21 cellular contexts compared by ENCODE assay signal in the genomic region with DNA sequence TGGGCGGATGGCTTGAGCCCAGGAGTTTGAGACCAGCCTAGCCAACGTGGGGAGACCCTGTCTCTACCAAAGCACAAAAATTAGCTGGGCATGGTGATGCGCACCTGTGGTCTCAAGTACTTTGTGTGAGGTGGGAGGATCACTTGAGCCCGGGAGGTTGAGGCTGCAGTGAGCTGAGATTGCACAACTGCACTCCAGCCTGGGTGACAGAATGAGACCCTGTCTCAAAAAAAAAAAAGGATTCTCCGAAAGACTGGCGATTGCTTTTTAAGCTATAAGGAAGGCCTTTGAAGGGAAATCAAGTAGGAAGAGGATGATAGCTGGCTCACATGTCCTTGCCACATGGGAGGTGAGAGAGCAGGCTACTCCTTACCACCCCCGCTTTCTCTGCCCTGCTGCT. TPM values are rescaled to one million over a fixed set of nuclear protein-coding genes. Genes with fewer than 3 reads are reported as not detected.
A peak's percentile ranks its signal among the peaks of the same experiment; 100 is the strongest.
DNase-seq lines count a peak whose midpoint lies in the region; ATAC-seq, FAIRE-seq and TF ChIP-seq lines count a peak whose summit lies in the region.
"Had no signal": no experiment of that assay in that cellular context is flagged by ENCODE, and none has a peak within 500 bp of the region (broad histone marks: within the 10 kb centered on the region; RNA-seq: fewer than 3 reads in every experiment).

No MANE protein-coding gene starts in this region.

- peaks cover 3 to 42% of the 10 kb centered on the region in 2 experiments; a peak in 4 of 5 replicates for H3K4me1 ChIP-seq in K562 (replicated peaks in 1 of 2; ENCODE audit: control insufficient read depth in 2 of 2, insufficient read depth in 2 of 2, low read length in 2 of 2)
- H3K4me1 ChIP-seq in mesendoderm (ENCODE audit: control insufficient read depth, low read depth, low read length), result peaks cover 1% of the 10 kb centered on the region
- no peaks in the 10 kb centered on the region for H3K4me1 ChIP-seq in neural progenitor cell

- no peaks in the 10 kb centered on the region for H3K79me1 ChIP-seq in mesendoderm (ENCODE audit: low read length)

- no peak overlapping the region for H3K56ac ChIP-seq in mesendoderm (ENCODE audit: low read length)

- no peak for TF ChIP-seq RAD21 in K562 (CRISPR knock-in tag; conservative IDR thresholded peaks at IDR 0.05 in 1 of 2, IDR thresholded peaks at IDR 0.05 in 1 of 2)

- H4K5ac ChIP-seq in mesendoderm (ENCODE audit: low read length), result no peak overlapping the region

- H3K27me3 Mint-ChIP-seq in neural progenitor cell (ENCODE audit: insufficient read depth, low read depth) (no peaks in the 10 kb centered on the region), osteocyte (ENCODE audit: unreplicated experiment) (peaks cover 5% of the 10 kb centered on the region)
- H3K27me3 Mint-ChIP-seq: CD4-positive, CD25-positive, alpha-beta regulatory T cell had no signal

- peaks cover 2% of the 10 kb centered on the region for H3K36me3 Mint-ChIP-seq in neural progenitor cell
- peaks cover 2% of the 10 kb centered on the region for H3K36me3 Mint-ChIP-seq in osteocyte (ENCODE audit: unreplicated experiment)

- H3K27ac ChIP-seq in K562 (ENCODE audit: extremely low read depth, low read depth, low read length), result no peak overlapping the region
- peak overlapping the region; percentile 21 for H3K27ac ChIP-seq in mesendoderm (ENCODE audit: low read depth, low read length)
- H3K27ac ChIP-seq in neural progenitor cell, result no peak overlapping the region

- 66% methylated on average over 7 of the region's 7 CpGs for WGBS in K562 (ENCODE audit: insufficient coverage, low coverage, missing lambda C conversion rate)
- no CpG with 5 or more reads among the region's 7 CpGs for WGBS in mesendoderm (ENCODE audit: extremely low coverage, insufficient coverage, low lambda C conversion rate)

- H3K9me1 ChIP-seq in K562 (ENCODE audit: control insufficient read depth, insufficient read depth, low read length), result no peaks in the 10 kb centered on the region

- DNase-seq in K562 (ENCODE audit: extremely low read depth in 1 of 4, low spot score in 3 of 4) (no peak), mesendoderm (no peak), neural progenitor cell (ENCODE audit: low spot score) (no peak), osteocyte (ENCODE audit: extremely low spot score, unreplicated experiment) (no peak), NCI-H1694 treated with DMSO at 0.1 percent for 48 hours (lab: John Stamatoyannopoulos, UW) (no peak)
- DNase-seq: ACHN; BE2C; C1 segment of cervical spinal cord; Caco-2; CD4-positive, CD25-positive, alpha-beta regulatory T cell; HCEC 1CT; IMR-90 had no signal

- H2AFZ ChIP-seq in K562 (ENCODE audit: low read depth, low read length) (no peak overlapping the region), neural progenitor cell (replicated peaks) (no peak overlapping the region)
- H2AFZ ChIP-seq: GM23338 had no signal

- no peak overlapping the region for H3K4ac ChIP-seq in mesendoderm (ENCODE audit: low read depth, low read length)

- ATAC-seq in K562, result no peak
- no peak for ATAC-seq in HG03457 (IDR thresholded peaks at IDR 0.05; ENCODE audit: unreplicated experiment)
- ATAC-seq: GM23338 had no signal

- no peak for TF ChIP-seq POLR2A in K562 (conservative IDR thresholded peaks at IDR 0.05)

- no TSS peak for BruUV-seq in K562 (replicated peaks; lab: Mats Ljungman, UMichigan)

- no peaks in the 10 kb centered on the region for H4K20me1 ChIP-seq in K562 (replicated peaks; ENCODE audit: control insufficient read depth, insufficient read depth, low read length)
- no peaks in the 10 kb centered on the region for H4K20me1 ChIP-seq in neural progenitor cell (ENCODE audit: low read depth)

- H2BK5ac ChIP-seq in mesendoderm (ENCODE audit: low read length), result no peak overlapping the region

- H3K4me3 ChIP-seq in K562, result no peak overlapping the region
- no peak overlapping the region for H3K4me3 ChIP-seq in mesendoderm (ENCODE audit: low read length)
- H3K4me3 ChIP-seq in neural progenitor cell, result no peak overlapping the region
- H3K4me3 ChIP-seq: GM23338 had no signal

- in situ Hi-C loops in K562 (cut with MboI), result loop anchor here (5.0 kb wide), 1 partner anchor 209 kb away; no protein-coding TSS in a partner anchor

- H3K23ac ChIP-seq in mesendoderm (ENCODE audit: low read length), result no peak overlapping the region

- no peaks in the 10 kb centered on the region for H3K9me3 Mint-ChIP-seq in neural progenitor cell
- no peaks in the 10 kb centered on the region for H3K9me3 Mint-ChIP-seq in osteocyte (ENCODE audit: unreplicated experiment)
- H3K9me3 Mint-ChIP-seq: GM23338 had no signal

- H3K9ac ChIP-seq in K562 (ENCODE audit: insufficient read depth in 1 of 2, low read depth in 2 of 2, low read length in 2 of 2) (no peak overlapping the region), mesendoderm (ENCODE audit: low read length) (no peak overlapping the region), neural progenitor cell (no peak overlapping the region)

- H3K36me3 ChIP-seq in K562 (ENCODE audit: control insufficient read depth, insufficient read depth, low read length) (peaks cover 2% of the 10 kb centered on the region), mesendoderm (ENCODE audit: control insufficient read depth, insufficient read depth, low read length) (no peaks in the 10 kb centered on the region), neural progenitor cell (no peaks in the 10 kb centered on the region)

- H3K27ac Mint-ChIP-seq in neural progenitor cell, result peak overlapping the region; percentile 53
- no peak overlapping the region for H3K27ac Mint-ChIP-seq in osteocyte (ENCODE audit: unreplicated experiment)
- H3K27ac Mint-ChIP-seq: CD4-positive, CD25-positive, alpha-beta regulatory T cell; GM23338 had no signal

- H3K4me3 Mint-ChIP-seq in neural progenitor cell, result no peak overlapping the region
- no peak overlapping the region for H3K4me3 Mint-ChIP-seq in osteocyte (ENCODE audit: unreplicated experiment)
- H3K4me3 Mint-ChIP-seq: GM23338 had no signal

- FAIRE-seq in K562 (lab: Jason Lieb, UNC), result no peak
- FAIRE-seq: A204.1, D721Med, G401.6, GM12891, GM18507, H54, HTR-8/SVneo had no signal

- no peaks in the 10 kb centered on the region for H3K27me3 ChIP-seq in K562 (ENCODE audit: control insufficient read depth in 2 of 2, insufficient read depth in 2 of 2, low read length in 2 of 2)
- no peaks in the 10 kb centered on the region for H3K27me3 ChIP-seq in mesendoderm (ENCODE audit: insufficient read depth, low read length, poor library complexity)
- H3K27me3 ChIP-seq in neural progenitor cell, result no peaks in the 10 kb centered on the region
- H3K27me3 ChIP-seq: BE2C had no signal

- H3F3A ChIP-seq in neural progenitor cell (ENCODE audit: low read depth), result no peaks in the 10 kb centered on the region

- intact Hi-C loops in K562 (cut with micrococcal nuclease), result no loop called here

- no peak for TF ChIP-seq CTCF in K562 (IDR thresholded peaks at IDR 0.05 in 2 of 3, conservative IDR thresholded peaks at IDR 0.05 in 1 of 3; ENCODE audit: insufficient read depth in 2 of 3, low read depth in 1 of 3, low read length in 3 of 3)
- TF ChIP-seq CTCF in neural progenitor cell (IDR thresholded peaks at IDR 0.05), result no peak
- no peak for TF ChIP-seq CTCF in osteocyte (IDR thresholded peaks at IDR 0.05)

- no peak overlapping the region for H2BK15ac ChIP-seq in mesendoderm (replicated peaks; ENCODE audit: low read depth)

- H3K4me1 Mint-ChIP-seq in neural progenitor cell, result peaks cover 17% of the 10 kb centered on the region
- H3K4me1 Mint-ChIP-seq in osteocyte (ENCODE audit: unreplicated experiment), result peaks cover 21% of the 10 kb centered on the region

- no peak overlapping the region for H2BK120ac ChIP-seq in mesendoderm (ENCODE audit: low read depth, low read length)

- no peak overlapping the region for H4K8ac ChIP-seq in mesendoderm (ENCODE audit: low read depth, low read length)

- H3K9me3 ChIP-seq in K562 (replicated peaks; ENCODE audit: control insufficient read depth, insufficient read depth, low read depth, low read length) (no peaks in the 10 kb centered on the region), neural progenitor cell (ENCODE audit: low read depth) (no peaks in the 10 kb centered on the region)
- H3K9me3 ChIP-seq: BE2C, Caco-2 had no signal

- no peak overlapping the region for H3K18ac ChIP-seq in mesendoderm (ENCODE audit: low read length)

- H3K79me2 ChIP-seq in K562 (ENCODE audit: control insufficient read depth, insufficient read depth, low read length) (peaks cover 25% of the 10 kb centered on the region), mesendoderm (ENCODE audit: control insufficient read depth, insufficient read depth, low read length) (peaks cover 6% of the 10 kb centered on the region), neural progenitor cell (ENCODE audit: low read depth) (peaks cover 10% of the 10 kb centered on the region)

- CTCF ChIA-PET in K562 (lab: Yijun Ruan, JAX; ENCODE audit: low intra/inter-chr PET ratio), result no interaction called here

- POLR2A ChIA-PET in K562 (lab: Yijun Ruan, JAX), result interaction anchor here (0.6 to 1.8 kb wide), 8 partner anchors 13 to 242 kb away, joined by 3 to 8 read pairs (median 3); partner anchors contain the start of gene RBM15

- H3K4me2 ChIP-seq in K562 (ENCODE audit: insufficient read depth, low read length), result no peak overlapping the region
- no peak overlapping the region for H3K4me2 ChIP-seq in mesendoderm (ENCODE audit: low read length)
- H3K4me2 ChIP-seq in neural progenitor cell, result no peak overlapping the region
- H3K4me2 ChIP-seq: GM23338 had no signal

- no peak for TF ChIP-seq EP300 in K562 (IDR thresholded peaks at IDR 0.05; ENCODE audit: low read length)

- H2AK5ac ChIP-seq in mesendoderm (ENCODE audit: low read length), result no peak overlapping the region

RNA-seq across cellular contexts. Expression of gene LAMTOR5, which starts 3.7 kb away (rescaled TPM):
- 40.9 and 52.1 TPM in 2 replicates for total RNA-seq in K562 (2011; cell fraction: chromatin; rRNA removed; ENCODE audit: low replicate concordance)
- total RNA-seq in K562 (2011; cell fraction: nucleolus; rRNA removed), result 63.2 and 70.9 TPM in 2 replicates
- 77.4 and 94.5 TPM in 2 replicates for total RNA-seq in K562 (2011; cell fraction: nucleoplasm; rRNA removed)
- total RNA-seq in K562 (2014; rRNA removed) (191 and 206 TPM in 2 replicates), K562 (2014; rRNA removed; fragmentation: Illumina TruSeq; extraction: Trizol) (123 and 130 TPM in 2 replicates), K562 (2015; rRNA removed; fragmentation: Illumina TruSeq; extraction: Trizol) (107 and 118 TPM in 2 replicates), K562 (2021) (169 and 198 TPM in 2 replicates), neural progenitor cell (ENCODE audit: low replicate concordance) (34.4 and 46.8 TPM in 2 replicates), osteocyte (125 and 127 TPM in 2 replicates)
- polyA plus RNA-seq in K562 (2011; rRNA removed) (537 and 538 TPM in 2 replicates), K562 (2014; fragmentation: Illumina TruSeq; extraction: Trizol) (229 and 241 TPM in 2 replicates), K562 (2014; fragmentation: Nextera tagmentation; extraction: Ambion mirVana) (100 to 1,000 TPM; 648 to 712 TPM), K562 (2014; rRNA removed) (320 and 438 TPM in 2 replicates)
- polyA plus RNA-seq in K562 (2011; cell fraction: cytosol; rRNA removed), result 530 and 732 TPM in 2 replicates
- 174 and 259 TPM in 2 replicates for polyA plus RNA-seq in K562 (2011; cell fraction: nucleus; rRNA removed)
- 318 and 451 TPM in 2 replicates for polyA plus RNA-seq in K562 (2012)
- 150 and 153 TPM in 2 replicates for polyA minus RNA-seq in K562 (2011; rRNA and poly(A)+ RNA removed)
- polyA minus RNA-seq in K562 (2011; cell fraction: cytosol; rRNA and poly(A)+ RNA removed), result 52.8 and 60.1 TPM in 2 replicates
- 27.1 and 59.8 TPM in 2 replicates for polyA minus RNA-seq in K562 (2011; cell fraction: nucleus; rRNA and poly(A)+ RNA removed)
- 171 TPM for polyA plus RNA-seq in mesendoderm (2013, experiment 1 of 2)
- 171 TPM for polyA plus RNA-seq in mesendoderm (2013, experiment 2 of 2)

RNA-seq across cellular contexts. Expression of gene SLC16A4, which starts 20.3 kb away (rescaled TPM):
- total RNA-seq in K562 (2011; cell fraction: chromatin; rRNA removed; ENCODE audit: low replicate concordance), result 1.0 and 3.1 TPM in 2 replicates
- total RNA-seq in K562 (2011; cell fraction: nucleolus; rRNA removed), result 0.39 TPM in 1 of 2 replicates, not detected in the other
- total RNA-seq in K562 (2011; cell fraction: nucleoplasm; rRNA removed), result 1.0 and 1.5 TPM in 2 replicates
- total RNA-seq in K562 (2014; rRNA removed) (0.16 TPM in 1 of 2 replicates, not detected in the other), K562 (2014; rRNA removed; fragmentation: Illumina TruSeq; extraction: Trizol) (0.19 and 0.29 TPM in 2 replicates), K562 (2015; rRNA removed; fragmentation: Illumina TruSeq; extraction: Trizol) (0.04 TPM in 1 of 2 replicates, not detected in the other), K562 (2021) (0.07 and 0.29 TPM in 2 replicates), neural progenitor cell (ENCODE audit: low replicate concordance) (0.28 and 0.56 TPM in 2 replicates), osteocyte (25.8 and 26.3 TPM in 2 replicates)
- polyA plus RNA-seq in K562 (2011; rRNA removed) (0.31 and 0.39 TPM in 2 replicates), K562 (2014; fragmentation: Illumina TruSeq; extraction: Trizol) (0.12 and 0.26 TPM in 2 replicates), K562 (2014; fragmentation: Nextera tagmentation; extraction: Ambion mirVana) (under 1 TPM; 0.20 to 0.23 TPM), K562 (2014; rRNA removed) (0.16 and 0.34 TPM in 2 replicates)
- 0.04 and 0.46 TPM in 2 replicates for polyA plus RNA-seq in K562 (2011; cell fraction: cytosol; rRNA removed)
- 0.38 and 0.90 TPM in 2 replicates for polyA plus RNA-seq in K562 (2011; cell fraction: nucleus; rRNA removed)
- polyA plus RNA-seq in K562 (2012), result 0.39 and 0.97 TPM in 2 replicates
- polyA minus RNA-seq in K562 (2011; rRNA and poly(A)+ RNA removed), result 0.07 and 0.78 TPM in 2 replicates
- polyA minus RNA-seq in K562 (2011; cell fraction: cytosol; rRNA and poly(A)+ RNA removed), result not detected in 2 replicates
- polyA minus RNA-seq in K562 (2011; cell fraction: nucleus; rRNA and poly(A)+ RNA removed), result 0.22 TPM in 1 of 2 replicates, not detected in the other
- 0.28 TPM for polyA plus RNA-seq in mesendoderm (2013, experiment 1 of 2)
- 0.29 TPM for polyA plus RNA-seq in mesendoderm (2013, experiment 2 of 2)
- total RNA-seq: CD4-positive, CD25-positive, alpha-beta regulatory T cell had no signal

RNA-seq across cellular contexts. Expression of gene PROK1, which starts 39.8 kb away (rescaled TPM):
- total RNA-seq in K562 (2011; cell fraction: chromatin; rRNA removed; ENCODE audit: low replicate concordance), result not detected in 2 replicates
- not detected in 2 replicates for total RNA-seq in K562 (2011; cell fraction: nucleolus; rRNA removed)
- not detected in 2 replicates for total RNA-seq in K562 (2011; cell fraction: nucleoplasm; rRNA removed)
- not detected in 2 replicates for total RNA-seq in K562 (2014; rRNA removed)
- total RNA-seq in K562 (2014; rRNA removed; fragmentation: Illumina TruSeq; extraction: Trizol), result not detected in 2 replicates
- not detected in 2 replicates for total RNA-seq in K562 (2015; rRNA removed; fragmentation: Illumina TruSeq; extraction: Trizol)
- not detected in 2 replicates for total RNA-seq in K562 (2021)
- polyA plus RNA-seq in K562 (2011; rRNA removed), result 0.09 TPM in 1 of 2 replicates, not detected in the other
- 0.04 and 0.16 TPM in 2 replicates for polyA plus RNA-seq in K562 (2011; cell fraction: cytosol; rRNA removed)
- polyA plus RNA-seq in K562 (2011; cell fraction: nucleus; rRNA removed), result 0.10 and 0.11 TPM in 2 replicates
- polyA plus RNA-seq in K562 (2012), result not detected in 2 replicates
- polyA plus RNA-seq in K562 (2014; fragmentation: Illumina TruSeq; extraction: Trizol), result not detected in 2 replicates
- polyA plus RNA-seq in K562 (2014; fragmentation: Nextera tagmentation; extraction: Ambion mirVana), result not detected
- polyA plus RNA-seq in K562 (2014; rRNA removed), result 0.15 TPM in 1 of 2 replicates, not detected in the other
- polyA minus RNA-seq in K562 (2011; rRNA and poly(A)+ RNA removed), result not detected in 2 replicates
- polyA minus RNA-seq in K562 (2011; cell fraction: cytosol; rRNA and poly(A)+ RNA removed), result not detected in 2 replicates
- not detected in 2 replicates for polyA minus RNA-seq in K562 (2011; cell fraction: nucleus; rRNA and poly(A)+ RNA removed)
- polyA plus RNA-seq in mesendoderm (2013, experiment 1 of 2), result 1.0 TPM
- 0.95 TPM for polyA plus RNA-seq in mesendoderm (2013, experiment 2 of 2)
- total RNA-seq in neural progenitor cell (ENCODE audit: low replicate concordance), result 0.12 TPM in 1 of 2 replicates, not detected in the other
- not detected in 2 replicates for total RNA-seq in osteocyte
- total RNA-seq: Caco-2; CD4-positive, CD25-positive, alpha-beta regulatory T cell; GM23338; IMR-90 had no signal
- polyA plus RNA-seq: CD4-positive, CD25-positive, alpha-beta regulatory T cell; GM23338; IMR-90 had no signal
